1 cellular context compared by ENCODE assay signal in genomic region chr3:38005076-38006020, GRCh38.
TF ChIP-seq lines count a peak whose summit lies in the region.

No MANE protein-coding gene starts in this region.

TF ChIP-seq in H1, 55 proteins besides CTCF, POLR2A, EP300 and RAD21:
- no peak for TF ChIP-seq KDM1A (IDR thresholded peaks at IDR 0.05; ENCODE audit: borderline replicate concordance, low read length)
- no peak for TF ChIP-seq CEBPB (IDR thresholded peaks at IDR 0.05; ENCODE audit: low read depth, low read length)
- TF ChIP-seq RFX5 (IDR thresholded peaks at IDR 0.05; ENCODE audit: borderline replicate concordance, low read depth, low read length): no peak
- TF ChIP-seq CREB1 (IDR thresholded peaks at IDR 0.05): no peak
- TF ChIP-seq MAFK (IDR thresholded peaks at IDR 0.05; ENCODE audit: low read depth, low read length): no peak
- no peak for TF ChIP-seq BACH1 (IDR thresholded peaks at IDR 0.05; ENCODE audit: low read length)
- no peak for TF ChIP-seq CBX8 (IDR thresholded peaks at IDR 0.05; ENCODE audit: borderline replicate concordance, low read depth, low read length)
- no peak for TF ChIP-seq EZH2 (IDR thresholded peaks at IDR 0.05; ENCODE audit: low read depth, low read length, severe bottlenecking)
- no peak for TF ChIP-seq GTF2F1 (IDR thresholded peaks at IDR 0.05; ENCODE audit: borderline replicate concordance, low read depth, low read length)
- no peak for TF ChIP-seq ASH2L (IDR thresholded peaks at IDR 0.05; ENCODE audit: low read length)
- TF ChIP-seq BCL11A (IDR thresholded peaks at IDR 0.05; ENCODE audit: low read depth in 2 of 2, low read length in 2 of 2): no peak
- no peak for TF ChIP-seq JUN (IDR thresholded peaks at IDR 0.05; ENCODE audit: low read depth, low read length)
- no peak for TF ChIP-seq SUZ12 (IDR thresholded peaks at IDR 0.05; ENCODE audit: low read length)
- TF ChIP-seq E2F6 (IDR thresholded peaks at IDR 0.05): no peak
- TF ChIP-seq RXRA (IDR thresholded peaks at IDR 0.05; ENCODE audit: insufficient read depth, low read depth, low read length): no peak
- no peak for TF ChIP-seq FOSL1 (IDR thresholded peaks at IDR 0.05; ENCODE audit: insufficient read depth, low read depth, low read length)
- no peak for TF ChIP-seq TEAD4 (IDR thresholded peaks at IDR 0.05; ENCODE audit: low read depth, low read length)
TF ChIP-seq in H1: peak in this region for 0.
